1 cellular context compared by ENCODE assay signal in genomic region chr1:117003253-117003875, GRCh38.
TF ChIP-seq lines count a peak whose summit lies in the region.

No MANE protein-coding gene starts in this region.

TF ChIP-seq in WTC11, 78 proteins besides CTCF, POLR2A, EP300 and RAD21 (continued from another document):
- TF ChIP-seq ZNF532 (CRISPR knock-in tag; IDR thresholded peaks at IDR 0.05; ENCODE audit: borderline replicate concordance) = no peak
